31 cellular contexts compared by ENCODE assay signal in the genomic region with DNA sequence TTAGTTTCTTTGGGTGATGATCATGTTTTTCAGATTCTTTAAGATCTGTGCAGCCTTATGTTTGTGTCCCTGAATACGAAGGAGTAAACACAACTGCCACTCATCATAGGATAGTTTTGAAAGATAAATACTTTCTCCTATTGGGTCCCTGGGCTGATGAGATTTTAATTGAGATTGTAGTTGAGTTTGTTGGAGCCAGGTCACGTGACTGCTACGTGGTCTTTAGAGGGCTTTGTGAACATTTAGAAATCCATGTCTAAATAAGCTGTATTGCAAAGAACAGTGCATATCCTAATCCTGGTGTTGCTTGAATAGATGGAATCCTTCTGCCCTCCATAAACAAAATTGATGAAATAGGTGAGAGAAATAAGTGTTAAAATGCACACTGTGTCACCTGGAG. TPM values are rescaled to one million over a fixed set of nuclear protein-coding genes. Genes with fewer than 3 reads are reported as not detected.
DNase-seq lines count a peak whose midpoint lies in the region; ATAC-seq, FAIRE-seq and TF ChIP-seq lines count a peak whose summit lies in the region.
"Had no signal": no experiment of that assay in that cellular context is flagged by ENCODE, and none has a peak within 500 bp of the region (broad histone marks: within the 10 kb centered on the region; RNA-seq: fewer than 3 reads in every experiment).

No MANE protein-coding gene starts in this region.

- H3K9me1 ChIP-seq in K562 (ENCODE audit: control insufficient read depth, insufficient read depth, low read length) = no peaks in the 10 kb centered on the region

- H3K36me3 Mint-ChIP-seq in activated CD4-positive, alpha-beta T cell treated with anti-CD3 and anti-CD28 coated beads, Interleukin-2, amount 10 ng/mL, durations not matched to agents 24 days and 14 days (ENCODE audit: low read depth) = no peaks in the 10 kb centered on the region
- H3K36me3 Mint-ChIP-seq: CD14-positive monocyte; CD4-positive, alpha-beta memory T cell; CD4-positive, CD25-positive, alpha-beta regulatory T cell had no signal

- H3K4me3 ChIP-seq in A549 (no peak overlapping the region), K562 (no peak overlapping the region)
- H3K4me3 ChIP-seq: BLaER1, GM12878 had no signal

- intact Hi-C loops in activated CD4-positive, alpha-beta T cell treated with anti-CD3 and anti-CD28 coated beads, Interleukin-2, amount 10 ng/mL, durations not matched to agents 24 days and 14 days (cut with micrococcal nuclease) = no loop called here
- intact Hi-C loops in K562 (cut with micrococcal nuclease) = no loop called here

- H3K27ac ChIP-seq in A549 = no peak overlapping the region
- no peak overlapping the region for H3K27ac ChIP-seq in K562 (ENCODE audit: extremely low read depth, low read depth, low read length)
- H3K27ac ChIP-seq: 22Rv1, BLaER1 had no signal

- no peak overlapping the region for H2AFZ ChIP-seq in K562 (ENCODE audit: low read depth, low read length)

- peaks cover 9% of the 10 kb centered on the region for H3K9me3 Mint-ChIP-seq in activated CD4-positive, alpha-beta T cell treated with anti-CD3 and anti-CD28 coated beads, Interleukin-2, amount 10 ng/mL, durations not matched to agents 24 days and 14 days

- no peaks in the 10 kb centered on the region for H3K79me2 ChIP-seq in K562 (ENCODE audit: control insufficient read depth, insufficient read depth, low read length)

- H3K4me3 Mint-ChIP-seq in activated CD4-positive, alpha-beta T cell treated with anti-CD3 and anti-CD28 coated beads, Interleukin-2, amount 10 ng/mL, durations not matched to agents 24 days and 14 days = no peak overlapping the region
- H3K4me3 Mint-ChIP-seq: CD14-positive monocyte; CD4-positive, CD25-positive, alpha-beta regulatory T cell; CD8-positive, alpha-beta memory T cell had no signal

- POLR2A ChIA-PET in A549 (lab: Yijun Ruan, JAX) (no interaction called here), K562 (lab: Yijun Ruan, JAX) (no interaction called here)

- CTCF ChIA-PET in A549 (lab: Yijun Ruan, JAX) = no interaction called here
- CTCF ChIA-PET in K562 (lab: Yijun Ruan, JAX; ENCODE audit: low intra/inter-chr PET ratio) = no interaction called here

- H3K4me1 ChIP-seq in A549 = no peaks in the 10 kb centered on the region
- H3K4me1 ChIP-seq in K562 (replicated peaks in 1 of 2; ENCODE audit: control insufficient read depth in 2 of 2, insufficient read depth in 2 of 2, low read length in 2 of 2) = no peaks in the 10 kb centered on the region
- H3K4me1 ChIP-seq: BE2C, BLaER1 had no signal

- TF ChIP-seq EP300 in A549 (IDR thresholded peaks at IDR 0.05) (no peak), K562 (IDR thresholded peaks at IDR 0.05; ENCODE audit: low read length) (no peak)

- no peaks in the 10 kb centered on the region for H3K36me3 ChIP-seq in K562 (ENCODE audit: control insufficient read depth, insufficient read depth, low read length)
- H3K36me3 ChIP-seq: BE2C, BLaER1 had no signal

- no peak overlapping the region for H3K4me2 ChIP-seq in A549
- no peak overlapping the region for H3K4me2 ChIP-seq in K562 (ENCODE audit: insufficient read depth, low read length)
- H3K4me2 ChIP-seq: BLaER1 had no signal

- ATAC-seq in A549 (no peak), K562 (no peak), GM18498 (IDR thresholded peaks at IDR 0.05; ENCODE audit: unreplicated experiment) (no peak)
- ATAC-seq: GM12878 had no signal

- H3K27me3 ChIP-seq in K562 (ENCODE audit: control insufficient read depth in 2 of 2, insufficient read depth in 2 of 2, low read length in 2 of 2) = no peaks in the 10 kb centered on the region
- H3K27me3 ChIP-seq: BE2C, BLaER1 had no signal

- no peak for FAIRE-seq in A549 (lab: Jason Lieb, UNC)
- FAIRE-seq in K562 (lab: Jason Lieb, UNC) = no peak
- FAIRE-seq: GM12878, GM12892, GM18507 had no signal

- no peak overlapping the region for H3K9ac ChIP-seq in K562 (ENCODE audit: insufficient read depth in 1 of 2, low read depth in 2 of 2, low read length in 2 of 2)
- H3K9ac ChIP-seq: BLaER1 had no signal

- DNase-seq in activated CD4-positive, alpha-beta T cell treated with anti-CD3 and anti-CD28 coated beads, Interleukin-2, amount 10 ng/mL, durations not matched to agents 24 days and 14 days = peak; percentile 2
- no peak for DNase-seq in activated CD4-positive, alpha-beta T cell treated with anti-CD3 and anti-CD28 coated beads for 48 hours
- DNase-seq in A549 (ENCODE audit: low read depth in 1 of 2, low spot score in 1 of 2) (no peak), K562 (ENCODE audit: extremely low read depth in 1 of 4, low spot score in 3 of 4) (no peak), amygdala (lab: John Stamatoyannopoulos, UW) (no peak)
- DNase-seq: ACHN; BE2C; C1 segment of cervical spinal cord; CD4-positive, alpha-beta memory T cell; CD4-positive, CD25-positive, alpha-beta regulatory T cell; CD8-positive, alpha-beta memory T cell; COR-L47; DMS 273 treated with DMSO at 0.1 percent for 48 hours; DMS153; DMS53; DMS79; DND-41; EL; GDM1 had no signal

- no peak for TF ChIP-seq POLR2A in A549 (IDR thresholded peaks at IDR 0.05; ENCODE audit: low read length)
- TF ChIP-seq POLR2A in K562 (conservative IDR thresholded peaks at IDR 0.05) = no peak

- no peaks in the 10 kb centered on the region for H4K20me1 ChIP-seq in K562 (replicated peaks; ENCODE audit: control insufficient read depth, insufficient read depth, low read length)
- H4K20me1 ChIP-seq: BLaER1 had no signal

- H3K4me1 Mint-ChIP-seq in activated CD4-positive, alpha-beta T cell treated with anti-CD3 and anti-CD28 coated beads, Interleukin-2, amount 10 ng/mL, durations not matched to agents 24 days and 14 days = no peaks in the 10 kb centered on the region
- H3K4me1 Mint-ChIP-seq: CD14-positive monocyte; CD4-positive, alpha-beta memory T cell; CD4-positive, CD25-positive, alpha-beta regulatory T cell; CD8-positive, alpha-beta memory T cell had no signal

- H3K27me3 Mint-ChIP-seq in activated CD4-positive, alpha-beta T cell treated with anti-CD3 and anti-CD28 coated beads, Interleukin-2, amount 10 ng/mL, durations not matched to agents 24 days and 14 days = no peaks in the 10 kb centered on the region
- H3K27me3 Mint-ChIP-seq: CD4-positive, alpha-beta memory T cell; CD4-positive, CD25-positive, alpha-beta regulatory T cell had no signal

- no peak for TF ChIP-seq CTCF in A549 (IDR thresholded peaks at IDR 0.05)
- TF ChIP-seq CTCF in K562 (IDR thresholded peaks at IDR 0.05 in 2 of 3, conservative IDR thresholded peaks at IDR 0.05 in 1 of 3; ENCODE audit: insufficient read depth in 2 of 3, low read depth in 1 of 3, low read length in 3 of 3) = no peak

- 2% methylated on average over 3 of the region's 3 CpGs for WGBS in A549 (ENCODE audit: missing lambda C conversion rate)
- 0% methylated on average over 3 of the region's 3 CpGs for WGBS in K562 (ENCODE audit: insufficient coverage, low coverage, missing lambda C conversion rate)

- no peak overlapping the region for H3K27ac Mint-ChIP-seq in activated CD4-positive, alpha-beta T cell treated with anti-CD3 and anti-CD28 coated beads, Interleukin-2, amount 10 ng/mL, durations not matched to agents 24 days and 14 days
- H3K27ac Mint-ChIP-seq: CD14-positive monocyte; CD4-positive, alpha-beta memory T cell; CD4-positive, CD25-positive, alpha-beta regulatory T cell; CD8-positive, alpha-beta memory T cell had no signal

- TF ChIP-seq RAD21 in A549 (conservative IDR thresholded peaks at IDR 0.05 in 1 of 2, IDR thresholded peaks at IDR 0.05 in 1 of 2) = no peak
- TF ChIP-seq RAD21 in K562 (CRISPR knock-in tag; conservative IDR thresholded peaks at IDR 0.05 in 1 of 2, IDR thresholded peaks at IDR 0.05 in 1 of 2) = no peak

- in situ Hi-C loops in K562 (cut with MboI) = no loop called here

- no peaks in the 10 kb centered on the region; the same call in 2 of the 3 replicates for H3K9me3 ChIP-seq in A549
- H3K9me3 ChIP-seq in K562 (replicated peaks; ENCODE audit: control insufficient read depth, insufficient read depth, low read depth, low read length) = 0 out of 2 replicates have a peak, but pooled peaks cover 1% of the 10 kb centered on the region
- H3K9me3 ChIP-seq: BE2C had no signal

- no TSS peak for BruUV-seq in K562 (replicated peaks; lab: Mats Ljungman, UMichigan)

TF ChIP-seq in A549, 52 proteins besides CTCF, POLR2A, EP300 and RAD21 (continues in another document):
- no peak for TF ChIP-seq CHD4 (IDR thresholded peaks at IDR 0.05; ENCODE audit: borderline replicate concordance)

RNA-seq across cellular contexts. Expression of gene ZNF716, which starts 17.4 kb away (rescaled TPM):
- not detected in 2 replicates for total RNA-seq in activated CD4-positive, alpha-beta T cell treated with anti-CD3 and anti-CD28 coated beads, Interleukin-2, amount 10 ng/mL, durations not matched to agents 24 days and 14 days
- polyA plus RNA-seq in A549 (2011; rRNA removed) = not detected in 2 replicates
- not detected in 2 replicates for polyA plus RNA-seq in A549 (2012; cell fraction: cytosol; rRNA removed)
- not detected in 2 replicates for polyA plus RNA-seq in A549 (2012; cell fraction: nucleus; rRNA removed)
- polyA plus RNA-seq in A549 (2017; fragmentation: RNase III; extraction: RNeasy Plus Mini Kit Qiagen cat#74134 plus additional on column Dnase treatment) = not detected in 3 replicates
- polyA minus RNA-seq in A549 (2011; rRNA and poly(A)+ RNA removed) = not detected in 2 replicates
- total RNA-seq in K562 (2011; cell fraction: chromatin; rRNA removed; ENCODE audit: low replicate concordance) = not detected in 2 replicates
- total RNA-seq in K562 (2011; cell fraction: nucleolus; rRNA removed) = not detected in 2 replicates
- not detected in 2 replicates for total RNA-seq in K562 (2011; cell fraction: nucleoplasm; rRNA removed)
- total RNA-seq in K562 (2014; rRNA removed) = not detected in 2 replicates
- not detected in 2 replicates for total RNA-seq in K562 (2014; rRNA removed; fragmentation: Illumina TruSeq; extraction: Trizol)
- not detected in 2 replicates for total RNA-seq in K562 (2015; rRNA removed; fragmentation: Illumina TruSeq; extraction: Trizol)
- not detected in 2 replicates for total RNA-seq in K562 (2021)
- polyA plus RNA-seq in K562 (2011; rRNA removed) = not detected in 2 replicates
- polyA plus RNA-seq in K562 (2011; cell fraction: cytosol; rRNA removed) = not detected in 2 replicates
- polyA plus RNA-seq in K562 (2011; cell fraction: nucleus; rRNA removed) = not detected in 2 replicates
- not detected in 2 replicates for polyA plus RNA-seq in K562 (2012)
- polyA plus RNA-seq in K562 (2014; fragmentation: Illumina TruSeq; extraction: Trizol) = not detected in 2 replicates
- not detected for polyA plus RNA-seq in K562 (2014; fragmentation: Nextera tagmentation; extraction: Ambion mirVana)
- not detected in 2 replicates for polyA plus RNA-seq in K562 (2014; rRNA removed)
- polyA minus RNA-seq in K562 (2011; rRNA and poly(A)+ RNA removed) = not detected in 2 replicates
- not detected in 2 replicates for polyA minus RNA-seq in K562 (2011; cell fraction: cytosol; rRNA and poly(A)+ RNA removed)
- polyA minus RNA-seq in K562 (2011; cell fraction: nucleus; rRNA and poly(A)+ RNA removed) = not detected in 2 replicates
- total RNA-seq: A172; A673; CD4-positive, alpha-beta memory T cell; CD4-positive, CD25-positive, alpha-beta regulatory T cell; CD8-positive, alpha-beta memory T cell; Daoy; G401; GM12878 had no signal
- polyA plus RNA-seq: AG04450; CD14-positive monocyte; CD4-positive, alpha-beta memory T cell; CD4-positive, CD25-positive, alpha-beta regulatory T cell; CD8-positive, alpha-beta memory T cell; GM12878 had no signal
